Comparison of ENCODE assay signal across 11 cellular contexts in the genomic region with DNA sequence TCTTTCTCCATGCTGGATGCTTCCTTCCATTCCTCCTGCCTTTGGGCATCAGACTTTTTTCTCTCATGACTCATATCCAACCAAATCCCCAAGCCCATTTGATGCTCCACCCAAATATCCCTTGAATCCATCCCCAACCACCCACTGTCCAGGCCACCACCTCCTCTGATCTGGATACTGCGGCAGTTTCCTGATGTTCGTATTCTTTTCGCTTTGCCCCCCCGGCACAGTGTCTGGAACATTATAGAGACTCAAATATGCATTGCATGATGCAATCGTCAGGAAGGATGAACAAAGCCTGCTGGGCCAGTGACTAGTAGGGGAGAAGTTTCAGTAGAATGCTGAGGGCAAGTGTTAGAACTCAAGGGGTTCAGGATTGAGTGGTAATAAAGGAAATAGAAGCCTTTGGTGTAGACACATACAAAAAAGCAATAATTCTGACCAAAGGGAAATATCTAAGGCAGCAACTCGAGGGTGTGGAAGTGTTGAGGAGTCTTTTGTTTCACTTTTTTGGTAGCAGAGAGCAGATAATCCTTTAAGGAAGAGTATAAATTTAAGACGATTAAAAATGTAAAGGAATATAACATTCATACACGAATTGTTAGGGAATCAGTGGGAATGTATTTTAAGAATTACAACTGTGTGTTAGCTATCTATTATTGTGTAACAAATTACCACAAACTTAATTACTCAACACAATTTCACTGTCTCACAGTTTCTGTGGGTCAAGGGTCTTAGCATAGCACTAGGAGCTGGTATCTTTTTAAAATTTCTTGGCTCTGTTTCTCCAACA. TPM values are rescaled to one million over a fixed set of nuclear protein-coding genes. Genes with fewer than 3 reads are reported as not detected.
DNase-seq lines count a peak whose midpoint lies in the region; ATAC-seq, FAIRE-seq and TF ChIP-seq lines count a peak whose summit lies in the region.
"Had no signal": no experiment of that assay in that cellular context is flagged by ENCODE, and none has a peak within 500 bp of the region (broad histone marks: within the 10 kb centered on the region; RNA-seq: fewer than 3 reads in every experiment).

No MANE protein-coding gene starts in this region.

- POLR2A ChIA-PET in activated CD4-positive, alpha-beta T cell treated with anti-CD3 and anti-CD28 coated beads, Interleukin-2, amount 10 ng/mL, durations not matched to agents 7 days and 5 days (lab: Charles Lee): no interaction called here
- POLR2A ChIA-PET in PC-9 (lab: Charles Lee; ENCODE audit: unreplicated experiment): interaction anchor here (0.6 to 0.7 kb wide), 3 partner anchors 58 to 130 kb away, joined by 3 to 10 read pairs (median 7); no protein-coding TSS in a partner anchor

- FAIRE-seq in bronchial epithelial cell (lab: Jason Lieb, UNC): peak; percentile 81
- FAIRE-seq: GM18507 had no signal

- in situ Hi-C loops in transverse colon (cut with MboI; ENCODE audit: low pct_ligation_motif_present in 1 of 4, low pct_unique_long_range_greater_than_20kb in 1 of 4, low sequenced_read_pairs in 3 of 4): no loop called here

- peaks cover 26% of the 10 kb centered on the region for H3K79me2 ChIP-seq in PC-9 (ENCODE audit: low read depth)

- peaks cover 50% of the 10 kb centered on the region for H3K36me3 Mint-ChIP-seq in activated CD4-positive, alpha-beta T cell treated with anti-CD3 and anti-CD28 coated beads, Interleukin-2, amount 10 ng/mL, durations not matched to agents 7 days and 5 days (ENCODE audit: low read depth)

- peaks cover 86% of the 10 kb centered on the region for H3K4me1 ChIP-seq in PC-9 (replicated peaks; ENCODE audit: insufficient read depth)
- peaks cover 7% of the 10 kb centered on the region for H3K4me1 ChIP-seq in mucosa of descending colon (ENCODE audit: low read depth)
- peaks cover 0 to 10% (median 7%) of the 10 kb centered on the region in 4 donors for H3K4me1 ChIP-seq in transverse colon

- H2AFZ ChIP-seq in PC-9: no peak overlapping the region

- H3K9me2 ChIP-seq in PC-9 (ENCODE audit: insufficient read depth): no peaks in the 10 kb centered on the region

- DNase-seq in activated CD4-positive, alpha-beta T cell treated with anti-CD3 and anti-CD28 coated beads, Interleukin-2, amount 50 U/mL, for 48 hours: peak; percentile 24 to 31
- DNase-seq in activated CD4-positive, alpha-beta T cell treated with anti-CD3 and anti-CD28 coated beads, Interleukin-2, amount 10 ng/mL, durations not matched to agents 7 days and 5 days: no peak
- DNase-seq in PC-9 (peak; percentile 50 to 77), bronchial epithelial cell (ENCODE audit: low read depth) (peak; percentile 68), NCI-H69 (lab: John Stamatoyannopoulos, UW) (no peak), mucosa of descending colon (no peak), transverse colon (no peak)
- DNase-seq in stimulated activated CD4-positive, alpha-beta T cell treated with anti-CD3 and anti-CD28 coated beads, Interleukin-4, amount 100 ng/mL, for 24 hours: peak; percentile 19
- DNase-seq: NCI-H1694 treated with DMSO at 0.1 percent for 48 hours had no signal

- no peak for TF ChIP-seq POLR2A in transverse colon (IDR thresholded peaks at IDR 0.05)

- H3K27me3 ChIP-seq in PC-9 (ENCODE audit: insufficient read depth, low read depth) (no peaks in the 10 kb centered on the region), bronchial epithelial cell (ENCODE audit: control insufficient read depth, insufficient read depth, low read length) (no peaks in the 10 kb centered on the region), transverse colon (no peaks in the 10 kb centered on the region)

- H3K4me2 ChIP-seq in PC-9: peak overlapping the region; percentile 63

- TF ChIP-seq CTCF in PC-9 (conservative IDR thresholded peaks at IDR 0.05) (no peak), bronchial epithelial cell (IDR thresholded peaks at IDR 0.05; ENCODE audit: insufficient read depth, low read length, severe bottlenecking) (no peak), mucosa of descending colon (IDR thresholded peaks at IDR 0.05) (no peak), transverse colon (IDR thresholded peaks at IDR 0.05) (no peak)

- H3F3A ChIP-seq in PC-9 (ENCODE audit: insufficient read depth, low read depth): peaks cover 83% of the 10 kb centered on the region

- H3K27ac ChIP-seq in PC-9 (peak overlapping the region; percentile 97), transverse colon (no peak overlapping the region)

- intact Hi-C loops in PC-9 (cut with micrococcal nuclease; ENCODE audit: unreplicated experiment): no loop called here
- intact Hi-C loops in mucosa of descending colon (cut with DNase I, micrococcal nuclease): no loop called here
- intact Hi-C loops in transverse colon (cut with DNase I; ENCODE audit: low total_unique reads): no loop called here

- no peak overlapping the region for H3K4me3 Mint-ChIP-seq in activated CD4-positive, alpha-beta T cell treated with anti-CD3 and anti-CD28 coated beads, Interleukin-2, amount 10 ng/mL, durations not matched to agents 7 days and 5 days

- TSS peak; percentile 58 for BruUV-seq in PC-9 (replicated peaks; lab: Mats Ljungman, UMichigan)

- H3K9me3 ChIP-seq in PC-9 (ENCODE audit: insufficient read depth, low read depth): no peaks in the 10 kb centered on the region; the same call in 1 of the 2 replicates
- H3K9me3 ChIP-seq in mucosa of descending colon: no peaks in the 10 kb centered on the region
- H3K9me3 ChIP-seq in transverse colon: no peaks in the 10 kb centered on the region

- TF ChIP-seq EP300 in transverse colon (IDR thresholded peaks at IDR 0.05; ENCODE audit: low read depth): no peak

- WGBS in transverse colon (ENCODE audit: low coverage in 1 of 2), 2 donors: 87 to 88% methylated on average over 8 of the region's 8 CpGs

- peak overlapping the region; percentile 20; the same call in 1 of the 2 replicates for H3K4me3 ChIP-seq in PC-9
- H3K4me3 ChIP-seq in bronchial epithelial cell (ENCODE audit: low read depth, low read length): no peak overlapping the region
- no peak overlapping the region for H3K4me3 ChIP-seq in mucosa of descending colon
- no peak overlapping the region for H3K4me3 ChIP-seq in transverse colon

- H3K27me3 Mint-ChIP-seq in activated CD4-positive, alpha-beta T cell treated with anti-CD3 and anti-CD28 coated beads, Interleukin-2, amount 10 ng/mL, durations not matched to agents 7 days and 5 days: no peaks in the 10 kb centered on the region

- H3K36me3 ChIP-seq in PC-9 (ENCODE audit: low read depth): peaks cover 40% of the 10 kb centered on the region
- peaks cover 17% of the 10 kb centered on the region for H3K36me3 ChIP-seq in bronchial epithelial cell (ENCODE audit: control insufficient read depth, insufficient read depth, low read length)
- no peaks in the 10 kb centered on the region for H3K36me3 ChIP-seq in mucosa of descending colon (ENCODE audit: low read depth)
- H3K36me3 ChIP-seq in transverse colon: peaks cover 0 to 24% (median 11%) of the 10 kb centered on the region in 4 donors

- peaks cover 9% of the 10 kb centered on the region for H4K20me1 ChIP-seq in PC-9 (ENCODE audit: insufficient read depth)

- H3K9me3 Mint-ChIP-seq in activated CD4-positive, alpha-beta T cell treated with anti-CD3 and anti-CD28 coated beads, Interleukin-2, amount 10 ng/mL, durations not matched to agents 7 days and 5 days: peaks cover 3% of the 10 kb centered on the region

- CTCF ChIA-PET in activated CD4-positive, alpha-beta T cell treated with anti-CD3 and anti-CD28 coated beads, Interleukin-2, amount 10 ng/mL, durations not matched to agents 7 days and 5 days (lab: Charles Lee): interaction anchor here (1.7 kb wide), 1 partner anchor 28 kb away, joined by 6 read pairs; no protein-coding TSS in a partner anchor
- CTCF ChIA-PET in PC-9 (lab: Charles Lee): no interaction called here

- no peak overlapping the region for H3K27ac Mint-ChIP-seq in activated CD4-positive, alpha-beta T cell treated with anti-CD3 and anti-CD28 coated beads, Interleukin-2, amount 10 ng/mL, durations not matched to agents 7 days and 5 days

- ATAC-seq in mucosa of descending colon: no peak

- H3K4me1 Mint-ChIP-seq in activated CD4-positive, alpha-beta T cell treated with anti-CD3 and anti-CD28 coated beads, Interleukin-2, amount 10 ng/mL, durations not matched to agents 7 days and 5 days: peaks cover 46% of the 10 kb centered on the region

RNA-seq across cellular contexts. Expression of a gene that starts 7.5 kb away (rescaled TPM):
- total RNA-seq in activated CD4-positive, alpha-beta T cell treated with anti-CD3 and anti-CD28 coated beads, Interleukin-2, amount 10 ng/mL, durations not matched to agents 7 days and 5 days: 100 to 1,000 TPM; 367 to 412 TPM
- total RNA-seq in PC-9 (2021) (578 and 868 TPM in 2 replicates), bronchial epithelial cell (58.7 and 151 TPM in 2 replicates), mucosa of descending colon (100 to 1,000 TPM in 1 of 3 donors, 10 to 100 TPM in 2; 88.8 to 230 (median 93.8) TPM), transverse colon (100 to 1,000 TPM in 1 of 4 donors, 10 to 100 TPM in 3; 35.6 to 108 (median 54.8) TPM)

RNA-seq across cellular contexts. Expression of a gene that starts 35.7 kb away (rescaled TPM):
- 100 to 1,000 TPM; 561 to 662 TPM for total RNA-seq in activated CD4-positive, alpha-beta T cell treated with anti-CD3 and anti-CD28 coated beads, Interleukin-2, amount 10 ng/mL, durations not matched to agents 7 days and 5 days
- 966 and 1,436 TPM in 2 replicates for total RNA-seq in PC-9 (2021)
- total RNA-seq in bronchial epithelial cell: 120 and 212 TPM in 2 replicates
- 1,000 to 10,000 TPM in 2 of 3 donors, 100 to 1,000 TPM in 1; 540 to 1,335 (median 1,083) TPM for total RNA-seq in mucosa of descending colon
- total RNA-seq in transverse colon: 100 to 1,000 TPM in 3 of 4 donors, 10 to 100 TPM in 1; 59.1 to 289 (median 251) TPM

RNA-seq across cellular contexts. Expression of a gene that starts 59.5 kb away (rescaled TPM):
- total RNA-seq in activated CD4-positive, alpha-beta T cell treated with anti-CD3 and anti-CD28 coated beads, Interleukin-2, amount 10 ng/mL, durations not matched to agents 7 days and 5 days: not detected
- not detected in 2 replicates for total RNA-seq in PC-9 (2021)
- not detected in 2 replicates for total RNA-seq in bronchial epithelial cell
- total RNA-seq in mucosa of descending colon: not detected
- not detected for total RNA-seq in transverse colon
- total RNA-seq: mononuclear cell had no signal

Comparison
In these comparisons a context has a peak if more than half of its experiments do, and no peak if none do; other contexts are left out.
1. DNase-seq: peak in activated CD4-positive, alpha-beta T cell treated with anti-CD3 and anti-CD28 coated beads, Interleukin-2, amount 50 U/mL, for 48 hours (2 of 2), PC-9 (2 of 2), bronchial epithelial cell (single experiment) and stimulated activated CD4-positive, alpha-beta T cell treated with anti-CD3 and anti-CD28 coated beads, Interleukin-4, amount 100 ng/mL, for 24 hours (single experiment); none in activated CD4-positive, alpha-beta T cell treated with anti-CD3 and anti-CD28 coated beads, Interleukin-2, amount 10 ng/mL, durations not matched to agents 7 days and 5 days (single experiment), NCI-H69 (single experiment), mucosa of descending colon (0 of 3) and transverse colon (single experiment).